3 cellular contexts compared by ENCODE assay signal in genomic region chr7:122692769-122693309, GRCh38.
A peak's percentile ranks its signal among the peaks of the same experiment; 100 is the strongest.
TF ChIP-seq lines count a peak whose summit lies in the region.

No MANE protein-coding gene starts in this region.

TF ChIP-seq in A549, 52 proteins besides CTCF, POLR2A, EP300 and RAD21:
- TF ChIP-seq HOXB13 (CRISPR knock-in tag; IDR thresholded peaks at IDR 0.05; ENCODE audit: low read depth) (peak; percentile 36; the same call in 1 of the 2 replicates), CHD2 (IDR thresholded peaks at IDR 0.05; ENCODE audit: low read length, partially characterized antibody) (no peak), MAFK (IDR thresholded peaks at IDR 0.05; ENCODE audit: partially characterized antibody) (peak; percentile 59), MYC (IDR thresholded peaks at IDR 0.05; ENCODE audit: borderline replicate concordance, low read length) (no peak), NFE2L2 (conservative IDR thresholded peaks at IDR 0.05; ENCODE audit: low read length) (peak; percentile 50; the same call in 1 of the 2 replicates), FOSB (CRISPR knock-in tag; IDR thresholded peaks at IDR 0.05) (no peak), MAZ (IDR thresholded peaks at IDR 0.05; ENCODE audit: borderline replicate concordance, low read depth, low read length) (no peak)

TF ChIP-seq in HEK293, 187 proteins besides CTCF, POLR2A, EP300 and RAD21:
- TF ChIP-seq HIC1 (tag by site-specific recombination; IDR thresholded peaks at IDR 0.05) (no peak), INSM2 (tag by site-specific recombination; IDR thresholded peaks at IDR 0.05) (no peak), ZNF654 (tag by site-specific recombination; IDR thresholded peaks at IDR 0.05; ENCODE audit: low read depth) (no peak), REPIN1 (tag by site-specific recombination; IDR thresholded peaks at IDR 0.05; ENCODE audit: low read depth) (no peak), REST (tag by site-specific recombination; IDR thresholded peaks at IDR 0.05) (no peak), ZNF521 (tag by site-specific recombination; IDR thresholded peaks at IDR 0.05) (no peak), ZSCAN23 (tag by site-specific recombination; IDR thresholded peaks at IDR 0.05) (no peak), ZNF514 (tag by site-specific recombination; IDR thresholded peaks at IDR 0.05) (no peak), ZNF580 (tag by site-specific recombination; IDR thresholded peaks at IDR 0.05) (no peak), ZNF266 (tag by site-specific recombination; IDR thresholded peaks at IDR 0.05; ENCODE audit: low read depth) (no peak), ZNF549 (tag by site-specific recombination; IDR thresholded peaks at IDR 0.05) (0 out of 2 replicates have a peak, but pooled peaks have one; percentile 26), ZNF248 (tag by site-specific recombination; IDR thresholded peaks at IDR 0.05) (no peak), ZNF529 (tag by site-specific recombination; IDR thresholded peaks at IDR 0.05; ENCODE audit: insufficient replicate concordance) (peak; percentile 46), ZBTB10 (tag by site-specific recombination; IDR thresholded peaks at IDR 0.05) (no peak), SCRT2 (tag by site-specific recombination; IDR thresholded peaks at IDR 0.05) (0 out of 2 replicates have a peak, but pooled peaks have one; percentile 19)

TF ChIP-seq in K562, 482 proteins besides CTCF, POLR2A, EP300 and RAD21:
- TF ChIP-seq NFE2 (IDR thresholded peaks at IDR 0.05; ENCODE audit: low read depth) (peak; percentile 62), CREB3 (tag; conservative IDR thresholded peaks at IDR 0.05; ENCODE audit: low read depth) (0 out of 2 replicates have a peak, but pooled peaks have one; percentile 52), NR4A1 (CRISPR knock-in tag; IDR thresholded peaks at IDR 0.05) (no peak), NR4A1 (tag; IDR thresholded peaks at IDR 0.05) (no peak), NFE2L1 (tag; IDR thresholded peaks at IDR 0.05; ENCODE audit: borderline replicate concordance, low read depth) (peak; percentile 42; the same call in 1 of the 2 replicates), ZNF318 (IDR thresholded peaks at IDR 0.05; ENCODE audit: borderline replicate concordance in 1 of 2, low read depth in 1 of 2) (no peak), MAFK (IDR thresholded peaks at IDR 0.05; ENCODE audit: low read length) (peak; percentile 23; the same call in 1 of the 2 replicates), ZNF311 (CRISPR knock-in tag; IDR thresholded peaks at IDR 0.05) (peak; percentile 80), SAFB2 (IDR thresholded peaks at IDR 0.05; ENCODE audit: borderline replicate concordance, low read depth, low read length, severe bottlenecking) (no peak), BACH1 (tag; IDR thresholded peaks at IDR 0.05) (peak; percentile 72), C11orf30 (IDR thresholded peaks at IDR 0.05; ENCODE audit: low read depth) (peak; percentile 38; the same call in 1 of the 2 replicates), MAFG (tag; conservative IDR thresholded peaks at IDR 0.05) (peak; percentile 65)
TF ChIP-seq in K562: peak in this region for 8.
